In genomic region chr10:24449769-24450310, GRCh38 we compare ENCODE assay signal across 17 cellular contexts.
A peak's percentile ranks its signal among the peaks of the same experiment; 100 is the strongest.
DNase-seq lines count a peak whose midpoint lies in the region; TF ChIP-seq lines count a peak whose summit lies in the region.
"Had no signal": no experiment of that assay in that cellular context is flagged by ENCODE, and none has a peak within 500 bp of the region (broad histone marks: within the 10 kb centered on the region; RNA-seq: fewer than 3 reads in every experiment).

No MANE protein-coding gene starts in this region.

- 26 to 35% (median 31%) methylated on average over 3 of the region's 3 CpGs for WGBS in adrenal gland, 4 donors
- WGBS in mesenchymal stem cell = no CpG with 5 or more reads among the region's 3 CpGs
- WGBS in thyroid gland, 2 donors = 54 to 59% methylated on average over 3 of the region's 3 CpGs

- H3K9me3 ChIP-seq in breast epithelium (no peaks in the 10 kb centered on the region), adrenal gland (replicated peaks in 1 of 3) (no peaks in the 10 kb centered on the region), mesenchymal stem cell (ENCODE audit: control insufficient read depth, low read length) (no peaks in the 10 kb centered on the region), thyroid gland (no peaks in the 10 kb centered on the region), Caco-2 (no peaks in the 10 kb centered on the region)
- H3K9me3 ChIP-seq: tibial artery had no signal

- peak overlapping the region in 2 of 3 donors; percentile 18 to 51 for H3K4me3 ChIP-seq in breast epithelium
- peak overlapping the region in 1 of 4 donors; percentile 45 for H3K4me3 ChIP-seq in adrenal gland
- peak overlapping the region in 1 of 2 experiments; percentile 87 for H3K4me3 ChIP-seq in mesenchymal stem cell (ENCODE audit: insufficient read depth in 1 of 2, low read depth in 1 of 2, low read length in 2 of 2)
- no peak overlapping the region for H3K4me3 ChIP-seq in thyroid gland (replicated peaks in 1 of 3)
- H3K4me3 ChIP-seq in Caco-2 (ENCODE audit: low read depth, low read length) = no peak overlapping the region
- H3K4me3 ChIP-seq: tibial artery had no signal

- no peaks in the 10 kb centered on the region for H3K9me3 Mint-ChIP-seq in MCF 10A (ENCODE audit: unreplicated experiment)
- no peaks in the 10 kb centered on the region for H3K9me3 Mint-ChIP-seq in Caco-2 (ENCODE audit: unreplicated experiment)
- H3K9me3 Mint-ChIP-seq: activated T-cell treated with anti-CD3 and anti-CD28 coated beads, Interleukin-2, amount 50 U/mL, for 4 hours had no signal

- H3K4me1 ChIP-seq in breast epithelium = peaks cover 0 to 16% of the 10 kb centered on the region in 2 donors
- peaks cover 0 to 16% of the 10 kb centered on the region in 2 donors for H3K4me1 ChIP-seq in adrenal gland (replicated peaks in 1 of 2)
- peaks cover 6% of the 10 kb centered on the region for H3K4me1 ChIP-seq in mesenchymal stem cell (ENCODE audit: control insufficient read depth, insufficient read depth, low read depth, low read length)
- peaks cover 26 to 27% of the 10 kb centered on the region in 2 donors for H3K4me1 ChIP-seq in thyroid gland
- peaks cover 12% of the 10 kb centered on the region for H3K4me1 ChIP-seq in Caco-2

- H2BK5ac ChIP-seq in mesenchymal stem cell (ENCODE audit: low read depth, low read length, poor library complexity, severe bottlenecking) = no peak overlapping the region

- H3K23ac ChIP-seq in mesenchymal stem cell (ENCODE audit: low read length in 2 of 2) = no peak overlapping the region

- TF ChIP-seq POLR2A in breast epithelium (IDR thresholded peaks at IDR 0.05) = no peak
- TF ChIP-seq POLR2A in adrenal gland (IDR thresholded peaks at IDR 0.05) = no peak
- no peak for TF ChIP-seq POLR2A in thyroid gland (IDR thresholded peaks at IDR 0.05)

- H3K27me3 ChIP-seq in breast epithelium (no peaks in the 10 kb centered on the region), adrenal gland (no peaks in the 10 kb centered on the region), mesenchymal stem cell (ENCODE audit: control insufficient read depth in 1 of 2, insufficient read depth in 1 of 2, low read length in 2 of 2) (no peaks in the 10 kb centered on the region), thyroid gland (no peaks in the 10 kb centered on the region), Caco-2 (replicated peaks; ENCODE audit: control insufficient read depth, insufficient read depth, low read length) (no peaks in the 10 kb centered on the region)
- H3K27me3 ChIP-seq: tibial artery had no signal

- H3K4me3 Mint-ChIP-seq in MCF 10A (ENCODE audit: unreplicated experiment) (no peak overlapping the region), Caco-2 (ENCODE audit: unreplicated experiment) (no peak overlapping the region)
- H3K4me3 Mint-ChIP-seq: activated T-cell treated with anti-CD3 and anti-CD28 coated beads, Interleukin-2, amount 50 U/mL, for 4 hours had no signal

- peaks cover 24% of the 10 kb centered on the region for H3K36me3 Mint-ChIP-seq in MCF 10A (ENCODE audit: insufficient read depth, unreplicated experiment)
- peaks cover 69% of the 10 kb centered on the region for H3K36me3 Mint-ChIP-seq in Caco-2 (ENCODE audit: insufficient read depth, unreplicated experiment)

- DNase-seq in breast epithelium (ENCODE audit: low spot score in 2 of 2) (no peak), MCF 10A (ENCODE audit: unreplicated experiment) (no peak), adrenal gland (no peak), mesenchymal stem cell (no peak), thyroid gland (no peak), Caco-2 (no peak), HT-29 (ENCODE audit: low spot score) (no peak), NCI-H69 (lab: John Stamatoyannopoulos, UW) (no peak)
- DNase-seq: ACHN; activated T-cell treated with anti-CD3 and anti-CD28 coated beads, Interleukin-2, amount 50 U/mL, for 4 hours; DMS 273 treated with DMSO at 0.1 percent for 48 hours; H7; midbrain; NCI-H1417; NCI-H748 treated with DMSO at 0.1 percent for 48 hours; small intestine; tibial artery had no signal

- no peak overlapping the region for H4K91ac ChIP-seq in mesenchymal stem cell (ENCODE audit: low read length)

- no peak overlapping the region for H3K18ac ChIP-seq in mesenchymal stem cell (ENCODE audit: low read depth in 1 of 2, low read length in 2 of 2)

- no peak overlapping the region for H3K14ac ChIP-seq in mesenchymal stem cell (ENCODE audit: low read length in 2 of 2)

- CTCF ChIA-PET in MCF 10A (lab: Yijun Ruan, JAX) (interaction anchor here (0.6 to 1.2 kb wide), 3 partner anchors 13 to 60 kb away, joined by 3 to 4 read pairs (median 3); no protein-coding TSS in a partner anchor), Caco-2 (lab: Charles Lee) (no interaction called here)

- no peak overlapping the region for H2BK120ac ChIP-seq in mesenchymal stem cell (ENCODE audit: low read depth, low read length)

- intact Hi-C loops in breast epithelium (cut with DNase I; ENCODE audit: low total_unique reads) = no loop called here
- intact Hi-C loops in MCF 10A (cut with micrococcal nuclease) = no loop called here
- intact Hi-C loops in adrenal gland (cut with DNase I) = no loop called here
- intact Hi-C loops in thyroid gland (cut with DNase I) = no loop called here
- intact Hi-C loops in Caco-2 (cut with micrococcal nuclease; ENCODE audit: unreplicated experiment) = no loop called here

- H3K36me3 ChIP-seq in breast epithelium (no peaks in the 10 kb centered on the region), adrenal gland (replicated peaks in 1 of 2) (no peaks in the 10 kb centered on the region), mesenchymal stem cell (ENCODE audit: control insufficient read depth in 1 of 2, insufficient read depth in 2 of 2, low read depth in 1 of 2, low read length in 2 of 2) (no peaks in the 10 kb centered on the region), thyroid gland (no peaks in the 10 kb centered on the region), Caco-2 (ENCODE audit: control insufficient read depth, insufficient read depth, low read length) (no peaks in the 10 kb centered on the region)
- H3K36me3 ChIP-seq: tibial artery had no signal

- no peak overlapping the region for H4K8ac ChIP-seq in mesenchymal stem cell (ENCODE audit: low read length)

- no peak overlapping the region for H2BK12ac ChIP-seq in mesenchymal stem cell (ENCODE audit: low read length in 2 of 2)

- H3K27ac Mint-ChIP-seq in MCF 10A (ENCODE audit: low read depth, unreplicated experiment) = no peak overlapping the region
- H3K27ac Mint-ChIP-seq in Caco-2 (ENCODE audit: unreplicated experiment) = no peak overlapping the region

- H2BK15ac ChIP-seq in mesenchymal stem cell (ENCODE audit: low read depth, poor library complexity, severe bottlenecking) = no peak overlapping the region

- no peak overlapping the region for H3K4me2 ChIP-seq in mesenchymal stem cell (ENCODE audit: low read length, poor library complexity, severe bottlenecking)

- H2AFZ ChIP-seq in mesenchymal stem cell (ENCODE audit: low read depth, low read length) = no peak overlapping the region

- no peak overlapping the region for H2AK5ac ChIP-seq in mesenchymal stem cell (ENCODE audit: low read length, severe bottlenecking)

- H3K27me3 Mint-ChIP-seq in MCF 10A (ENCODE audit: insufficient read depth, unreplicated experiment) = no peaks in the 10 kb centered on the region
- no peaks in the 10 kb centered on the region for H3K27me3 Mint-ChIP-seq in Caco-2 (ENCODE audit: insufficient read depth, unreplicated experiment)

- H3K9ac ChIP-seq in mesenchymal stem cell (ENCODE audit: low read length) = peak overlapping the region; percentile 96

- no peaks in the 10 kb centered on the region for H3K79me1 ChIP-seq in mesenchymal stem cell (replicated peaks; ENCODE audit: low read length, poor library complexity, severe bottlenecking)

- no peak for TF ChIP-seq CTCF in breast epithelium (IDR thresholded peaks at IDR 0.05)
- TF ChIP-seq CTCF in MCF 10A (IDR thresholded peaks at IDR 0.05; ENCODE audit: unreplicated experiment) = no peak
- no peak for TF ChIP-seq CTCF in adrenal gland (IDR thresholded peaks at IDR 0.05)
- no peak for TF ChIP-seq CTCF in thyroid gland (IDR thresholded peaks at IDR 0.05)
- TF ChIP-seq CTCF in Caco-2 (IDR thresholded peaks at IDR 0.05; ENCODE audit: insufficient read depth in 1 of 2, low read depth in 1 of 2, low read length in 1 of 2, severe bottlenecking in 1 of 2, unreplicated experiment in 1 of 2) = no peak

- BruUV-seq in MCF 10A (replicated peaks; lab: Mats Ljungman, UMichigan) = no TSS peak
- BruUV-seq in Caco-2 (replicated peaks; lab: Mats Ljungman, UMichigan) = no TSS peak

- POLR2A ChIA-PET in MCF 10A (lab: Yijun Ruan, JAX) (interaction anchor here (0.6 to 2.6 kb wide), 14 partner anchors 8 to 183 kb away, joined by 3 to 14 read pairs (median 4); no protein-coding TSS in a partner anchor), Caco-2 (lab: Charles Lee) (interaction anchor here (0.5 kb wide), 1 partner anchor 241 kb away, joined by 3 read pairs; the partner anchor contains the start of gene KIAA1217)

- peaks cover 14% of the 10 kb centered on the region for H3K4me1 Mint-ChIP-seq in MCF 10A (ENCODE audit: insufficient read depth, unreplicated experiment)
- peaks cover 33% of the 10 kb centered on the region for H3K4me1 Mint-ChIP-seq in Caco-2 (ENCODE audit: low read depth, unreplicated experiment)

- H3K4ac ChIP-seq in mesenchymal stem cell (ENCODE audit: low read depth in 1 of 2, low read length in 2 of 2) = no peak overlapping the region

- H3K27ac ChIP-seq in breast epithelium (peak overlapping the region; percentile 80 to 82), adrenal gland (peak overlapping the region in 3 of 5 donors; percentile 20 to 52 (median 43)), mesenchymal stem cell (ENCODE audit: low read length, poor library complexity, severe bottlenecking) (no peak overlapping the region), thyroid gland (peak overlapping the region in 2 of 3 donors; percentile 40 to 71)
- H3K27ac ChIP-seq: tibial artery had no signal

Comparison
In these comparisons a context has a peak if more than half of its experiments do, and no peak if none do; other contexts are left out.
1. H3K4me3 ChIP-seq: peak in breast epithelium (2 of 3); none in thyroid gland (0 of 3) and Caco-2 (single experiment).